In the genomic region with DNA sequence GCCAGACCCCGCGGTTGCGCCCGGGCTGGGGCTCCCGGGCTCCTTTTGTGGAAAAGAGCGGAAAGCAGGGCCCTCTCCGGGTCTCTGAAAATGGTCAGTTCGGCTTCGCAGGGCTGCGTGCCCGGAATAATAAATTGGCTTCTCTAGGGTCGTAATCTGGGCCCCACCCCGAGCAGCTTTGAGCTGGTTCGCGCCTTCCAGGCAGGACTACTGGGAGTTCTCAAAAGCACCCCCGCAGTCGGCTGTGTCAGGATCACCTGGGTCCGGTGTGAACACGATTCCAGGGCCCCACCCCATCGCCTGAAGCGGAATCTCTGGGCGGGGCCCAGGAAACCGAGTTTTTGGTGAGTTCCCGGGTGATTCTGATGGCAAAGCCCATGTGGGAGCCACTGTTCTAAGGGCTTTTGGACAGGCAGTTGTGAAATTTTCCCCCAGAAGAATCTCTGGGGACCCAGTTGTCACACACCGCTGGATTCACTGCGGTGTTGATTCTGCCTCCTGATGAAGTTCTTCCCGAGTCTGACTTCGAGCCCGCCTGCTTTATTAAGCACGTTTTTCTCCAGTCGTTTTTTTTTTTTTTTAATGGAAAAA, we compare ENCODE assay signal across 8 cellular contexts.
DNase-seq lines count a peak whose midpoint lies in the region; ATAC-seq and TF ChIP-seq lines count a peak whose summit lies in the region.

No MANE protein-coding gene starts in this region.

- peak; percentile 16 for ATAC-seq in HG03432 (IDR thresholded peaks at IDR 0.05; ENCODE audit: unreplicated experiment)
- ATAC-seq in activated CD8-positive, alpha-beta T cell treated with anti-CD3 and anti-CD28 coated beads, Interleukin-2, amount 10 ng/mL, durations not matched to agents 7 days and 5 days: no peak
- ATAC-seq in Right ventricle myocardium superior (ENCODE audit: poor library complexity): peak; percentile 21
- ATAC-seq in HG03039 (IDR thresholded peaks at IDR 0.05; ENCODE audit: unreplicated experiment): no peak
- ATAC-seq in GM19452 (IDR thresholded peaks at IDR 0.05; ENCODE audit: unreplicated experiment): no peak
- no peak for ATAC-seq in HG02840 (IDR thresholded peaks at IDR 0.05; ENCODE audit: low FRiP score, unreplicated experiment)

- no peak for TF ChIP-seq CTCF in CD14-positive monocyte (IDR thresholded peaks at IDR 0.05)

- H3K27ac Mint-ChIP-seq in CD14-positive monocyte: peak overlapping the region in 1 of 7 donors; percentile 24
- H3K27ac Mint-ChIP-seq in activated CD8-positive, alpha-beta T cell treated with anti-CD3 and anti-CD28 coated beads, Interleukin-2, amount 10 ng/mL, durations not matched to agents 7 days and 5 days: no peak overlapping the region

- CTCF ChIA-PET in activated CD8-positive, alpha-beta T cell treated with anti-CD3 and anti-CD28 coated beads, Interleukin-2, amount 10 ng/mL, durations not matched to agents 7 days and 5 days (lab: Charles Lee): interaction anchor here (0.6 to 1.9 kb wide), 5 partner anchors 31 to 918 kb away, joined by 3 to 7 read pairs (median 3); partner anchors contain the start of gene MAP3K3

- H3K27me3 Mint-ChIP-seq in CD14-positive monocyte (ENCODE audit: low read depth in 3 of 3): peaks cover 19 to 39% (median 20%) of the 10 kb centered on the region in 3 donors
- H3K27me3 Mint-ChIP-seq in activated CD8-positive, alpha-beta T cell treated with anti-CD3 and anti-CD28 coated beads, Interleukin-2, amount 10 ng/mL, durations not matched to agents 7 days and 5 days (ENCODE audit: low read depth): peaks cover 27% of the 10 kb centered on the region

- no peak for DNase-seq in CD14-positive monocyte (ENCODE audit: low spot score)
- DNase-seq in activated CD8-positive, alpha-beta T cell treated with anti-CD3 and anti-CD28 coated beads, Interleukin-2, amount 10 ng/mL, durations not matched to agents 7 days and 5 days: no peak
- DNase-seq in Right ventricle myocardium superior: peak; percentile 58
- DNase-seq in pons (ENCODE audit: low spot score): peak; percentile 28

- POLR2A ChIA-PET in activated CD8-positive, alpha-beta T cell treated with anti-CD3 and anti-CD28 coated beads, Interleukin-2, amount 10 ng/mL, durations not matched to agents 7 days and 5 days (lab: Charles Lee): no interaction called here

- no peaks in the 10 kb centered on the region for H3K36me3 Mint-ChIP-seq in CD14-positive monocyte
- H3K36me3 Mint-ChIP-seq in activated CD8-positive, alpha-beta T cell treated with anti-CD3 and anti-CD28 coated beads, Interleukin-2, amount 10 ng/mL, durations not matched to agents 7 days and 5 days (ENCODE audit: low read depth): no peaks in the 10 kb centered on the region

- peaks cover 9% of the 10 kb centered on the region for H3K4me1 Mint-ChIP-seq in CD14-positive monocyte
- H3K4me1 Mint-ChIP-seq in activated CD8-positive, alpha-beta T cell treated with anti-CD3 and anti-CD28 coated beads, Interleukin-2, amount 10 ng/mL, durations not matched to agents 7 days and 5 days (ENCODE audit: low read depth): peaks cover 11% of the 10 kb centered on the region

- peak overlapping the region; percentile 82 to 87 for H3K4me3 Mint-ChIP-seq in CD14-positive monocyte
- H3K4me3 Mint-ChIP-seq in activated CD8-positive, alpha-beta T cell treated with anti-CD3 and anti-CD28 coated beads, Interleukin-2, amount 10 ng/mL, durations not matched to agents 7 days and 5 days: peak overlapping the region; percentile 63

- peaks cover 0 to 13% (median 9%) of the 10 kb centered on the region in 7 donors for H3K9me3 Mint-ChIP-seq in CD14-positive monocyte
- no peaks in the 10 kb centered on the region for H3K9me3 Mint-ChIP-seq in activated CD8-positive, alpha-beta T cell treated with anti-CD3 and anti-CD28 coated beads, Interleukin-2, amount 10 ng/mL, durations not matched to agents 7 days and 5 days (ENCODE audit: insufficient read depth)

- intact Hi-C loops in CD14-positive monocyte (cut with micrococcal nuclease): loop anchor here (1.0 to 10.0 kb wide), 2 partner anchors 264 to 700 kb away; no protein-coding TSS in a partner anchor
- intact Hi-C loops in Right ventricle myocardium superior (cut with DNase I): loop anchor here (5.0 to 10.0 kb wide), 2 partner anchors 263 to 700 kb away; partner anchors contain the start of gene TANC2

Comparison
In these comparisons a context has a peak if more than half of its experiments do, and no peak if none do; other contexts are left out.
1. DNase-seq: peak in Right ventricle myocardium superior (single experiment) and pons (single experiment); none in CD14-positive monocyte (single experiment) and activated CD8-positive, alpha-beta T cell treated with anti-CD3 and anti-CD28 coated beads, Interleukin-2, amount 10 ng/mL, durations not matched to agents 7 days and 5 days (single experiment).
2. ATAC-seq: peak in HG03432 (single experiment) and Right ventricle myocardium superior (single experiment); none in activated CD8-positive, alpha-beta T cell treated with anti-CD3 and anti-CD28 coated beads, Interleukin-2, amount 10 ng/mL, durations not matched to agents 7 days and 5 days (single experiment), HG03039 (single experiment), GM19452 (single experiment) and HG02840 (single experiment).